Comparison of ENCODE assay signal across 18 cellular contexts in genomic region chr6:42562788-42563187, GRCh38.
"Had no signal": no experiment of that assay in that cellular context is flagged by ENCODE, and none has a peak within 500 bp of the region (broad histone marks: within the 10 kb centered on the region; RNA-seq: fewer than 3 reads in every experiment).

No MANE protein-coding gene starts in this region.

- DNase-seq: activated CD4-positive, alpha-beta T cell treated with anti-CD3 and anti-CD28 coated beads, Interleukin-2, amount 50 U/mL, for 1 hour; activated CD8-positive, alpha-beta memory T cell treated with anti-CD3 and anti-CD28 coated beads for 24 hours; activated naive CD4-positive, alpha-beta T cell treated with anti-CD3 and anti-CD28 coated beads for 36 hours; activated naive CD8-positive, alpha-beta T cell treated with anti-CD3 and anti-CD28 coated beads, Interleukin-2, amount 50 U/mL, for 24 hours; dermis blood vessel endothelial cell; effector memory CD8-positive, alpha-beta T cell; left lung; mammary epithelial cell; stimulated activated CD4-positive, alpha-beta T cell treated with anti-CD3 and anti-CD28 coated beads, Interleukin-4, amount 100 ng/mL, for 4 hours; stimulated activated CD8-positive, alpha-beta memory T cell treated with anti-CD3 and anti-CD28 coated beads, Interleukin-4, amount 100 ng/mL, for 48 hours; stimulated activated naive CD4-positive, alpha-beta T cell treated with Interleukin-2 at 50 U/mL for 16 hours; substantia nigra had no signal

- H3K36me3 ChIP-seq: gastrocnemius medialis, left lung, right atrium auricular region had no signal

- H3K27me3 ChIP-seq: ascending aorta, gastrocnemius medialis, left lung, right atrium auricular region, tibial nerve had no signal

- FAIRE-seq: keratinocyte had no signal

- H3K9me3 ChIP-seq: ascending aorta, gastrocnemius medialis, left lung, right atrium auricular region, tibial nerve had no signal

- H3K27ac ChIP-seq: ascending aorta, epithelial cell of prostate, right atrium auricular region had no signal
